In the genomic region with DNA sequence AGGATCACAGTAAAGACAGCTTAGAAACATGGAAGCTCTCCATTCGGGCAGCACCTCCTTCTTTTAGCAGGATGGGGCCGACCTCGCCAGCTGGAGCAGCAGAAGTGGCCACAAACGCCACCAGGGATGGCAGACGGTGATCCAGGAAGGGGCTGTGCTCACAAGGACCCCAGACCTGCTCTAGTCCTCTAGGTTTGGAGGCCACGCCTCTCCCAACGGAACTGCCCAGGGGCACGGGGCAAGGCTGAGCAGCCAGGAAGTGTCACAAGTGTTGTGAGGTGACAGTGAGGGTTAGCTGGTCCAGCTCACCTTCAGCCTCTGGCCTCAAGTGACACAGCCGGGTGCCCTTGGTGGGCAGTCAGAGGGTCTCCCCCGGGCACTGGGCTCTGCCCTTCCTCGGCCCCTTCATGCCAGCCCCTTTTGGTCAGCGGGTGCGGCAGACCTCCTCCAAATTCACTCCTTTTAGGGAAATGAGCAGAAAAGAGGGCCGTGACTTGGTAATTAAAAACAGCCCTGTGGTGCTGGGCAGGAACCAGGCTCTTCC, we compare ENCODE assay signal across 7 cellular contexts. TPM values are rescaled to one million over a fixed set of nuclear protein-coding genes. Genes with fewer than 3 reads are reported as not detected.
DNase-seq lines count a peak whose midpoint lies in the region; ATAC-seq and TF ChIP-seq lines count a peak whose summit lies in the region.

No MANE protein-coding gene starts in this region.

- peak overlapping the region; percentile 97 for H3K27ac Mint-ChIP-seq in type B pancreatic cell
- no peak overlapping the region for H3K27ac Mint-ChIP-seq in activated CD4-positive, alpha-beta memory T cell treated with anti-CD3 and anti-CD28 coated beads, Interleukin-2, amount 10 ng/mL, durations not matched to agents 7 days and 5 days

- no peak overlapping the region for H3K27ac ChIP-seq in OCI-LY3 (ENCODE audit: low read length)
- H3K27ac ChIP-seq in colonic mucosa = peak overlapping the region; percentile 86

- no peaks in the 10 kb centered on the region for H3K79me2 ChIP-seq in OCI-LY3 (ENCODE audit: low read length)

- intact Hi-C loops in colonic mucosa (cut with DNase I) = no loop called here

- ATAC-seq in GM19467 (IDR thresholded peaks at IDR 0.05; ENCODE audit: unreplicated experiment) = no peak

- POLR2A ChIA-PET in activated CD4-positive, alpha-beta memory T cell treated with anti-CD3 and anti-CD28 coated beads, Interleukin-2, amount 10 ng/mL, durations not matched to agents 7 days and 5 days (lab: Charles Lee) = no interaction called here

- no peak overlapping the region for H3K4me2 ChIP-seq in OCI-LY3 (ENCODE audit: low read length)

- H3K9me3 Mint-ChIP-seq in type B pancreatic cell = no peaks in the 10 kb centered on the region
- H3K9me3 Mint-ChIP-seq in activated CD4-positive, alpha-beta memory T cell treated with anti-CD3 and anti-CD28 coated beads, Interleukin-2, amount 10 ng/mL, durations not matched to agents 7 days and 5 days = no peaks in the 10 kb centered on the region

- H3K36me3 ChIP-seq in OCI-LY3 (replicated peaks; ENCODE audit: low read depth, low read length) (no peaks in the 10 kb centered on the region), colonic mucosa (no peaks in the 10 kb centered on the region), mucosa of stomach (ENCODE audit: control insufficient read depth, insufficient read depth, low read length) (no peaks in the 10 kb centered on the region)

- H3K27me3 ChIP-seq in OCI-LY3 (ENCODE audit: low read depth, low read length) (no peaks in the 10 kb centered on the region), colonic mucosa (no peaks in the 10 kb centered on the region), mucosa of stomach (ENCODE audit: control insufficient read depth, insufficient read depth, low read length) (no peaks in the 10 kb centered on the region)

- H3K9ac ChIP-seq in OCI-LY3 (ENCODE audit: low read length) (no peak overlapping the region), colonic mucosa (ENCODE audit: low read depth in 2 of 2, low read length in 2 of 2) (peak overlapping the region in 1 of 2 donors; percentile 40), mucosa of stomach (ENCODE audit: low read length) (peak overlapping the region; percentile 49)

- CTCF ChIA-PET in activated CD4-positive, alpha-beta memory T cell treated with anti-CD3 and anti-CD28 coated beads, Interleukin-2, amount 10 ng/mL, durations not matched to agents 7 days and 5 days (lab: Charles Lee) = no interaction called here

- H3K4me3 ChIP-seq in OCI-LY3 (ENCODE audit: low read length) (no peak overlapping the region), colonic mucosa (no peak overlapping the region), mucosa of stomach (ENCODE audit: low read length) (no peak overlapping the region)

- H3K4me1 Mint-ChIP-seq in type B pancreatic cell (ENCODE audit: unreplicated experiment) = peaks cover 53% of the 10 kb centered on the region
- peaks cover 26% of the 10 kb centered on the region for H3K4me1 Mint-ChIP-seq in activated CD4-positive, alpha-beta memory T cell treated with anti-CD3 and anti-CD28 coated beads, Interleukin-2, amount 10 ng/mL, durations not matched to agents 7 days and 5 days

- peaks cover 6% of the 10 kb centered on the region; the same call in 1 of the 2 replicates for H3K4me1 ChIP-seq in OCI-LY3 (ENCODE audit: low read length)
- peaks cover 10% of the 10 kb centered on the region for H3K4me1 ChIP-seq in colonic mucosa
- H3K4me1 ChIP-seq in mucosa of stomach (ENCODE audit: control insufficient read depth, insufficient read depth, low read length) = peaks cover 49% of the 10 kb centered on the region

- H2AFZ ChIP-seq in OCI-LY3 (ENCODE audit: low read depth, low read length) = peak overlapping the region; percentile 81

- H3K36me3 Mint-ChIP-seq in type B pancreatic cell = peaks cover 4% of the 10 kb centered on the region
- no peaks in the 10 kb centered on the region for H3K36me3 Mint-ChIP-seq in activated CD4-positive, alpha-beta memory T cell treated with anti-CD3 and anti-CD28 coated beads, Interleukin-2, amount 10 ng/mL, durations not matched to agents 7 days and 5 days (ENCODE audit: low read depth)

- no peaks in the 10 kb centered on the region for H3K27me3 Mint-ChIP-seq in type B pancreatic cell
- peaks cover 7% of the 10 kb centered on the region for H3K27me3 Mint-ChIP-seq in activated CD4-positive, alpha-beta memory T cell treated with anti-CD3 and anti-CD28 coated beads, Interleukin-2, amount 10 ng/mL, durations not matched to agents 7 days and 5 days

- no peak for TF ChIP-seq CTCF in OCI-LY3 (IDR thresholded peaks at IDR 0.05; ENCODE audit: low read depth, low read length)
- TF ChIP-seq CTCF in colonic mucosa (IDR thresholded peaks at IDR 0.05) = no peak
- TF ChIP-seq CTCF in type B pancreatic cell (conservative IDR thresholded peaks at IDR 0.05) = no peak

- DNase-seq in colonic mucosa (no peak), type B pancreatic cell (ENCODE audit: extremely low spot score, unreplicated experiment) (no peak), AG08395 (ENCODE audit: low spot score) (no peak)
- no peak for DNase-seq in activated CD4-positive, alpha-beta memory T cell treated with anti-CD3 and anti-CD28 coated beads, Interleukin-2, amount 10 ng/mL, durations not matched to agents 7 days and 5 days

- H3K4me3 Mint-ChIP-seq in type B pancreatic cell = peak overlapping the region; percentile 34
- H3K4me3 Mint-ChIP-seq in activated CD4-positive, alpha-beta memory T cell treated with anti-CD3 and anti-CD28 coated beads, Interleukin-2, amount 10 ng/mL, durations not matched to agents 7 days and 5 days = no peak overlapping the region

- no peaks in the 10 kb centered on the region for H4K20me1 ChIP-seq in OCI-LY3 (ENCODE audit: insufficient read depth, low read length)

- H3K9me3 ChIP-seq in OCI-LY3 (ENCODE audit: insufficient read depth, low read length) = no peaks in the 10 kb centered on the region
- no peaks in the 10 kb centered on the region for H3K9me3 ChIP-seq in colonic mucosa
- no peaks in the 10 kb centered on the region for H3K9me3 ChIP-seq in mucosa of stomach (ENCODE audit: control insufficient read depth, low read length)

RNA-seq across cellular contexts. Expression of a gene that starts 20.4 kb away (rescaled TPM):
- total RNA-seq in colonic mucosa = under 1 TPM; 0.72 to 0.82 TPM
- 3.8 and 4.4 TPM in 2 replicates for total RNA-seq in type B pancreatic cell (ENCODE audit: low replicate concordance)
- not detected for total RNA-seq in activated CD4-positive, alpha-beta memory T cell treated with anti-CD3 and anti-CD28 coated beads, Interleukin-2, amount 10 ng/mL, durations not matched to agents 7 days and 5 days

RNA-seq across cellular contexts. Expression of a gene that starts 42.0 kb away (rescaled TPM):
- 10 to 100 TPM; 27.4 to 32.6 TPM for total RNA-seq in colonic mucosa
- total RNA-seq in type B pancreatic cell (ENCODE audit: low replicate concordance) = 53.4 and 58.6 TPM in 2 replicates
- total RNA-seq in activated CD4-positive, alpha-beta memory T cell treated with anti-CD3 and anti-CD28 coated beads, Interleukin-2, amount 10 ng/mL, durations not matched to agents 7 days and 5 days = 10 to 100 TPM; 95.4 to 96.8 TPM

RNA-seq across cellular contexts. Expression of a gene that starts 42.6 kb away (rescaled TPM):
- total RNA-seq in colonic mucosa (10 to 100 TPM; 42.8 to 86.1 TPM), type B pancreatic cell (ENCODE audit: low replicate concordance) (125 and 192 TPM in 2 replicates)
- 1 to 10 TPM; 3.3 TPM for total RNA-seq in activated CD4-positive, alpha-beta memory T cell treated with anti-CD3 and anti-CD28 coated beads, Interleukin-2, amount 10 ng/mL, durations not matched to agents 7 days and 5 days

Comparison
In these comparisons a context has a peak if more than half of its experiments do, and no peak if none do; other contexts are left out.
1. RNA of a gene that starts 42.6 kb away (total RNA-seq): 125 to 192 TPM in type B pancreatic cell and 42.8 to 86.1 TPM in colonic mucosa; 3.3 TPM in activated CD4-positive, alpha-beta memory T cell treated with anti-CD3 and anti-CD28 coated beads, Interleukin-2, amount 10 ng/mL, durations not matched to agents 7 days and 5 days; every median in the first group is over 10 times any median in the second.